13 cellular contexts compared by ENCODE assay signal in the genomic region with DNA sequence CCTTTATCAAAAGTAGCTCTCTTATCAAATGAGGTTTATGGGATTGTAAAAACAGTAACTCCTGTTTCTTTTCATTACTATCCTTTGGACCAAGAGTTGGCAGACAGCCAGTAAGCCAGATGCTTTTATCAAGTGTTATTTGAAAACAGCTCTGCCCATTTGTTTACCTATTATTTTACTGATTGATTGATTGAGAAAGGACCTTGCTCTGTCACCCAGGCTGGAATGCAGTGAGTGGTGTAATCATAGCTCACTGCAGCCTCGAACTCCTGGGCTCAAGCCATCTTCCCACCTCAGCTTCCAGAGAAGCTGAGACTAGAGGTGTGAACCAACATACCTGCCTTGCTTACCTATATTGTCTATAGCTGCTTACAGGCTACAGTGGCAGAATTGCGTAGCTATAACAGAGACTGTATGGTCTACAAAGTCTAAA. TPM values are rescaled to one million over a fixed set of nuclear protein-coding genes. Genes with fewer than 3 reads are reported as not detected.
DNase-seq lines count a peak whose midpoint lies in the region; ATAC-seq and TF ChIP-seq lines count a peak whose summit lies in the region.
"Had no signal": no experiment of that assay in that cellular context is flagged by ENCODE, and none has a peak within 500 bp of the region (broad histone marks: within the 10 kb centered on the region; RNA-seq: fewer than 3 reads in every experiment).

No MANE protein-coding gene starts in this region.

- ATAC-seq in GM19455 (IDR thresholded peaks at IDR 0.05; ENCODE audit: unreplicated experiment): no peak
- no peak for ATAC-seq in heart right ventricle
- ATAC-seq in upper lobe of right lung: no peak
- ATAC-seq: esophagus mucosa had no signal

- peaks cover 13% of the 10 kb centered on the region for H3K36me3 Mint-ChIP-seq in osteocyte (ENCODE audit: unreplicated experiment)

- H3K27ac Mint-ChIP-seq in osteocyte (ENCODE audit: unreplicated experiment): peak overlapping the region; percentile 90

- no peaks in the 10 kb centered on the region for H3K27me3 Mint-ChIP-seq in osteocyte (ENCODE audit: unreplicated experiment)

- H3K9me3 ChIP-seq in HEK293 (ENCODE audit: control insufficient read depth, insufficient read depth, low read depth, low read length) (no peaks in the 10 kb centered on the region), colonic mucosa (no peaks in the 10 kb centered on the region), heart right ventricle (no peaks in the 10 kb centered on the region), upper lobe of right lung (no peaks in the 10 kb centered on the region)

- TF ChIP-seq CTCF in HEK293 (tag by site-specific recombination; IDR thresholded peaks at IDR 0.05) (no peak), colonic mucosa (IDR thresholded peaks at IDR 0.05) (no peak), osteocyte (IDR thresholded peaks at IDR 0.05) (no peak), heart right ventricle (IDR thresholded peaks at IDR 0.05) (no peak), upper lobe of right lung (IDR thresholded peaks at IDR 0.05) (no peak)

- no peaks in the 10 kb centered on the region for H3K27me3 ChIP-seq in colonic mucosa
- H3K27me3 ChIP-seq in heart right ventricle: no peaks in the 10 kb centered on the region
- no peaks in the 10 kb centered on the region for H3K27me3 ChIP-seq in upper lobe of right lung

- no peak overlapping the region for H3K9ac ChIP-seq in colonic mucosa (ENCODE audit: low read depth in 2 of 2, low read length in 2 of 2)

- intact Hi-C loops in colonic mucosa (cut with DNase I): no loop called here
- intact Hi-C loops in heart right ventricle (cut with DNase I): no loop called here
- intact Hi-C loops in upper lobe of right lung (cut with DNase I): no loop called here

- POLR2A ChIA-PET in HEK293 (lab: Yijun Ruan, JAX): interaction anchor here (1.1 to 1.2 kb wide), 2 partner anchors 74 to 84 kb away, joined by 3 read pairs; a partner anchor contains a TSS

- no peaks in the 10 kb centered on the region for H3K9me3 Mint-ChIP-seq in osteocyte (ENCODE audit: unreplicated experiment)

- H3K4me1 ChIP-seq in HEK293 (ENCODE audit: control insufficient read depth, insufficient read depth, low read length): peaks cover 19% of the 10 kb centered on the region
- H3K4me1 ChIP-seq in colonic mucosa: peaks cover 15% of the 10 kb centered on the region
- H3K4me1 ChIP-seq in heart right ventricle: peaks cover 3 to 49% (median 40%) of the 10 kb centered on the region in 9 donors
- peaks cover 13% of the 10 kb centered on the region for H3K4me1 ChIP-seq in upper lobe of right lung

- H3K4me3 ChIP-seq in HEK293 (ENCODE audit: low read depth, low read length) (no peak overlapping the region), colonic mucosa (no peak overlapping the region), heart right ventricle (no peak overlapping the region), upper lobe of right lung (no peak overlapping the region)

- CTCF ChIA-PET in HEK293 (lab: Yijun Ruan, JAX): interaction anchor here (0.6 to 1.7 kb wide), 4 partner anchors 36 to 1191 kb away, joined by 3 to 6 read pairs (median 4); a partner anchor contains a TSS

- 62 to 69% methylated on average over 2 of the region's 2 CpGs for WGBS in heart right ventricle, 2 donors

- H3K36me3 ChIP-seq in HEK293 (ENCODE audit: control insufficient read depth in 2 of 2, insufficient read depth in 1 of 2, low read length in 2 of 2): peaks cover 12 to 31% of the 10 kb centered on the region in 2 experiments; a peak in 2 of 3 replicates
- H3K36me3 ChIP-seq in colonic mucosa: no peaks in the 10 kb centered on the region
- peaks cover 0 to 42% (median 0%) of the 10 kb centered on the region in 9 donors for H3K36me3 ChIP-seq in heart right ventricle
- H3K36me3 ChIP-seq in upper lobe of right lung: peaks cover 11% of the 10 kb centered on the region

- no peak overlapping the region for H3K4me3 Mint-ChIP-seq in osteocyte (ENCODE audit: unreplicated experiment)

- DNase-seq in NCI-H345 (lab: John Stamatoyannopoulos, UW): peak; percentile 71
- peak; percentile 81 for DNase-seq in colonic mucosa
- DNase-seq in osteocyte (ENCODE audit: extremely low spot score, unreplicated experiment): no peak
- no peak for DNase-seq in heart right ventricle
- DNase-seq in upper lobe of right lung: no peak
- no peak for DNase-seq in foreskin melanocyte
- DNase-seq: activated gamma-delta T cell; NCI-H2081 treated with DMSO at 0.1 percent for 48 hours; stimulated activated CD4-positive, alpha-beta T cell treated with anti-CD3 and anti-CD28 coated beads, Interleukin-2, amount 100 ng/mL, for 24 hours; T-helper 9 cell had no signal

- H3K4me1 Mint-ChIP-seq in osteocyte (ENCODE audit: unreplicated experiment): peaks cover 59% of the 10 kb centered on the region

- H3K27ac ChIP-seq in HEK293 (ENCODE audit: extremely low read depth, low read depth, low read length) (no peak overlapping the region), colonic mucosa (peak overlapping the region; percentile 27), heart right ventricle (peak overlapping the region in 2 of 10 donors; percentile 39 to 52), upper lobe of right lung (no peak overlapping the region)

TF ChIP-seq in HEK293, 187 proteins besides CTCF, POLR2A, EP300 and RAD21 (continues in another document):
- TF ChIP-seq OSR2 (tag by site-specific recombination; IDR thresholded peaks at IDR 0.05): peak; percentile 48
- TF ChIP-seq HOXA7 (CRISPR knock-in tag; IDR thresholded peaks at IDR 0.05; ENCODE audit: borderline replicate concordance): no peak
- TF ChIP-seq HOXD13 (CRISPR knock-in tag; IDR thresholded peaks at IDR 0.05; ENCODE audit: borderline replicate concordance): no peak
- no peak for TF ChIP-seq ZNF16 (tag by site-specific recombination; IDR thresholded peaks at IDR 0.05; ENCODE audit: low read depth)
- TF ChIP-seq, protein P1, sequence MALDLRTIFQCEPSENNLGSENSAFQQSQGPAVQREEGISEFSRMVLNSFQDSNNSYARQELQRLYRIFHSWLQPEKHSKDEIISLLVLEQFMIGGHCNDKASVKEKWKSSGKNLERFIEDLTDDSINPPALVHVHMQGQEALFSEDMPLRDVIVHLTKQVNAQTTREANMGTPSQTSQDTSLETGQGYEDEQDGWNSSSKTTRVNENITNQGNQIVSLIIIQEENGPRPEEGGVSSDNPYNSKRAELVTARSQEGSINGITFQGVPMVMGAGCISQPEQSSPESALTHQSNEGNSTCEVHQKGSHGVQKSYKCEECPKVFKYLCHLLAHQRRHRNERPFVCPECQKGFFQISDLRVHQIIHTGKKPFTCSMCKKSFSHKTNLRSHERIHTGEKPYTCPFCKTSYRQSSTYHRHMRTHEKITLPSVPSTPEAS (tag by site-specific recombination; IDR thresholded peaks at IDR 0.05): no peak
- no peak for TF ChIP-seq ZNF596 (tag by site-specific recombination; IDR thresholded peaks at IDR 0.05)
- TF ChIP-seq ZNF664 (tag by site-specific recombination; IDR thresholded peaks at IDR 0.05): no peak
- TF ChIP-seq, protein P2, sequence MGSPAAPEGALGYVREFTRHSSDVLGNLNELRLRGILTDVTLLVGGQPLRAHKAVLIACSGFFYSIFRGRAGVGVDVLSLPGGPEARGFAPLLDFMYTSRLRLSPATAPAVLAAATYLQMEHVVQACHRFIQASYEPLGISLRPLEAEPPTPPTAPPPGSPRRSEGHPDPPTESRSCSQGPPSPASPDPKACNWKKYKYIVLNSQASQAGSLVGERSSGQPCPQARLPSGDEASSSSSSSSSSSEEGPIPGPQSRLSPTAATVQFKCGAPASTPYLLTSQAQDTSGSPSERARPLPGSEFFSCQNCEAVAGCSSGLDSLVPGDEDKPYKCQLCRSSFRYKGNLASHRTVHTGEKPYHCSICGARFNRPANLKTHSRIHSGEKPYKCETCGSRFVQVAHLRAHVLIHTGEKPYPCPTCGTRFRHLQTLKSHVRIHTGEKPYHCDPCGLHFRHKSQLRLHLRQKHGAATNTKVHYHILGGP (tag by site-specific recombination; IDR thresholded peaks at IDR 0.05): no peak
- no peak for TF ChIP-seq ZEB2 (tag by site-specific recombination; IDR thresholded peaks at IDR 0.05)
- TF ChIP-seq GLI4 (tag by site-specific recombination; IDR thresholded peaks at IDR 0.05): no peak
- no peak for TF ChIP-seq ZNF560 (tag by site-specific recombination; IDR thresholded peaks at IDR 0.05; ENCODE audit: borderline replicate concordance)
- no peak for TF ChIP-seq ZIC2 (tag by site-specific recombination; IDR thresholded peaks at IDR 0.05)
- TF ChIP-seq ZNF394 (tag by site-specific recombination; IDR thresholded peaks at IDR 0.05; ENCODE audit: borderline replicate concordance): 0 out of 2 replicates have a peak, but pooled peaks have one; percentile 25
- no peak for TF ChIP-seq ZNF175 (tag by site-specific recombination; IDR thresholded peaks at IDR 0.05)
- no peak for TF ChIP-seq ZNF837 (tag by site-specific recombination; IDR thresholded peaks at IDR 0.05)
- TF ChIP-seq ZNF776 (tag by site-specific recombination; IDR thresholded peaks at IDR 0.05; ENCODE audit: borderline replicate concordance): no peak
- no peak for TF ChIP-seq SALL2 (tag by site-specific recombination; IDR thresholded peaks at IDR 0.05; ENCODE audit: borderline replicate concordance)
- TF ChIP-seq ZNF391 (tag by site-specific recombination; IDR thresholded peaks at IDR 0.05; ENCODE audit: borderline replicate concordance, low read depth): no peak
- no peak for TF ChIP-seq ZNF843 (tag by site-specific recombination; IDR thresholded peaks at IDR 0.05)
- TF ChIP-seq ZNF211 (tag by site-specific recombination; IDR thresholded peaks at IDR 0.05; ENCODE audit: low read depth): no peak
- TF ChIP-seq ZNF37A (tag by site-specific recombination; IDR thresholded peaks at IDR 0.05): no peak
- no peak for TF ChIP-seq ZNF629 (tag by site-specific recombination; IDR thresholded peaks at IDR 0.05)

RNA-seq across cellular contexts. Expression of a gene that starts 3.6 kb away (rescaled TPM):
- total RNA-seq in colonic mucosa: 10 to 100 TPM; 11.3 to 22.5 TPM
- total RNA-seq in osteocyte: 10.1 and 14.0 TPM in 2 replicates
- total RNA-seq in heart right ventricle: 10 to 100 TPM; 23.2 to 40.2 (median 34.9) TPM
- polyA plus RNA-seq in heart right ventricle: 10 to 100 TPM in 1 of 2 donors, 1 to 10 TPM in 1; 9.1 to 10.5 TPM
- total RNA-seq in upper lobe of right lung: 12.3 TPM

RNA-seq across cellular contexts. Expression of a gene that starts 56.5 kb away (rescaled TPM):
- total RNA-seq in colonic mucosa: 10 to 100 TPM; 22.9 to 65.6 TPM
- total RNA-seq in osteocyte: 1.8 and 2.2 TPM in 2 replicates
- 10 to 100 TPM in 1 of 10 donors, 1 to 10 TPM in 3, under 1 TPM in 6; 0.20 to 21.7 (median 0.78) TPM for total RNA-seq in heart right ventricle
- polyA plus RNA-seq in heart right ventricle: 1 to 10 TPM in 1 of 2 donors, under 1 TPM in 1; 0.64 to 1.6 TPM
- total RNA-seq in upper lobe of right lung: 95.9 TPM

Comparison
In these comparisons a context has a peak if more than half of its experiments do, and no peak if none do; other contexts are left out.
1. DNase-seq: peak in NCI-H345 (single experiment) and colonic mucosa (single experiment); none in osteocyte (single experiment), heart right ventricle (0 of 2), upper lobe of right lung (single experiment) and foreskin melanocyte (single experiment).